Comparison of ENCODE assay signal across 18 cellular contexts in the genomic region with DNA sequence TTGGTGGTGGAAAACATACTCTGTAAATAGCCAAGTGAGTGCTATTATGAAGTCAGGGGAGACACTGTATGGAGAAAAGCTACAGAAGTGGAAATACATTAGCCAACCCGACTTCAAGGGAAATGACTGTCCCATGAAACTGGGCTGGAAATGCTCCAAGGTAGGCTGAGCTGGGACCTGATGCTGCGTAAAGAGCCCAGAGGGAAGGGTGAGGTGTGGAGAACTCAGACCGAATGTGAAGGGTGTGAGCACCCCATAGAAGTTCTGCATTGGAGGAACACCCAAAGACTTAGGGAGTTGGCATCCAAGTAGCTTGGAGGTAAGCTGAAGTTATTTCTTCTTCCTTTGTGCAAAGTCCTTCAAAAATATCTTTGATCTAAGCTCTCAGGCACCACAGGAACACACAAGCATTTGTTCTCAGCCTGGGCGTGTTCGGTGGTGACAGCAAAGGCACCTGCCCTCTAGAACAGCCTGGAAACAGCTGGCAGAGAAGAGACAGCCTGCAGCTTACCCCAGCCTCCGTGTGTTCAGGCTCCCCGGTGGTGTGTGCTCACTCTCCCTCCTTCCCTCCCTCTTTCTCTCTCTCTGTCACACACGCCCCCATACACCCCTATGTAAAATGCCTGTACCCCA. TPM values are rescaled to one million over a fixed set of nuclear protein-coding genes. Genes with fewer than 3 reads are reported as not detected.
"Had no signal": no experiment of that assay in that cellular context is flagged by ENCODE, and none has a peak within 500 bp of the region (broad histone marks: within the 10 kb centered on the region; RNA-seq: fewer than 3 reads in every experiment).

No MANE protein-coding gene starts in this region.

- H3K4me3 ChIP-seq: testis had no signal

- H3K36me3 ChIP-seq: brain microvascular endothelial cell had no signal

- H3K4me1 ChIP-seq: testis had no signal

- H3K27ac Mint-ChIP-seq: activated B cell treated with CpG ODN at 0.5 μM for 24 hours; activated CD4-positive, alpha-beta T cell treated with anti-CD3 and anti-CD28 coated beads, Interleukin-2, amount 10 ng/mL, durations not matched to agents 24 days and 14 days; activated naive CD4-positive, alpha-beta T cell treated with anti-CD3 and anti-CD28 coated beads, Interleukin-2, amount 50 U/mL, for 24 hours; memory B cell; T-helper 1 cell treated with Interleukin-12 subunit alpha and Interleukin-12 subunit beta and Interleukin-4 antibody, amounts not matched to agents 30 μg/mL and 1 μg/mL, for 36 hours had no signal

- H3K27me3 Mint-ChIP-seq: activated CD4-positive, alpha-beta T cell treated with anti-CD3 and anti-CD28 coated beads, Interleukin-2, amount 10 ng/mL, durations not matched to agents 24 days and 14 days had no signal

- H3K27me3 ChIP-seq: brain microvascular endothelial cell, testis had no signal

- H3K9me3 ChIP-seq: testis had no signal

- H3K4me1 Mint-ChIP-seq: activated B cell treated with CpG ODN at 0.5 μM for 24 hours; activated CD4-positive, alpha-beta T cell treated with anti-CD3 and anti-CD28 coated beads, Interleukin-2, amount 10 ng/mL, durations not matched to agents 24 days and 14 days; memory B cell; neural crest cell; stimulated activated naive CD8-positive, alpha-beta T cell treated with anti-CD3 and anti-CD28 coated beads, Interleukin-15, amount 100 ng/mL, for 72 hours had no signal

- DNase-seq: activated B cell treated with CpG ODN at 0.5 μM for 24 hours; activated CD4-positive, alpha-beta T cell treated with anti-CD3 and anti-CD28 coated beads, Interleukin-2, amount 10 ng/mL, durations not matched to agents 24 days and 14 days; amniotic stem cell; brain microvascular endothelial cell; cerebellar nuclear complex; dermis blood vessel endothelial cell; glutamatergic neuron; stimulated activated CD4-positive, alpha-beta T cell treated with anti-CD3 and anti-CD28 coated beads, Interleukin-4, amount 100 ng/mL, for 1 hour; stimulated activated CD8-positive, alpha-beta memory T cell treated with anti-CD3 and anti-CD28 coated beads, Interleukin-4, amount 100 ng/mL, for 48 hours; stimulated activated naive CD8-positive, alpha-beta T cell treated with anti-CD3 and anti-CD28 coated beads, Interleukin-15, amount 100 ng/mL, for 72 hours; testis had no signal

- H3K27ac ChIP-seq: brain microvascular endothelial cell, testis had no signal

- H3K9me3 Mint-ChIP-seq: neural crest cell had no signal

- H3K4me3 Mint-ChIP-seq: activated B cell treated with CpG ODN at 0.5 μM for 24 hours; activated CD4-positive, alpha-beta T cell treated with anti-CD3 and anti-CD28 coated beads, Interleukin-2, amount 10 ng/mL, durations not matched to agents 24 days and 14 days; activated naive CD4-positive, alpha-beta T cell treated with anti-CD3 and anti-CD28 coated beads, Interleukin-2, amount 50 U/mL, for 24 hours; memory B cell; neural crest cell; stimulated activated naive CD8-positive, alpha-beta T cell treated with anti-CD3 and anti-CD28 coated beads, Interleukin-15, amount 100 ng/mL, for 72 hours; T-helper 1 cell treated with Interleukin-12 subunit alpha and Interleukin-12 subunit beta and Interleukin-4 antibody, amounts not matched to agents 30 μg/mL and 1 μg/mL, for 36 hours had no signal

RNA-seq across cellular contexts. Expression of gene GJD4, which starts 19.1 kb away (rescaled TPM):
- total RNA-seq: activated B cell treated with CpG ODN at 0.5 μM for 24 hours; activated CD4-positive, alpha-beta T cell treated with anti-CD3 and anti-CD28 coated beads, Interleukin-2, amount 10 ng/mL, durations not matched to agents 24 days and 14 days; dermis blood vessel endothelial cell; neural crest cell; osteocyte; urinary bladder had no signal
- polyA plus RNA-seq: esophagus, urinary bladder had no signal
